ENCODE assay signal across 14 cellular contexts in genomic region chr2:61463769-61464475, GRCh38. TPM values are rescaled to one million over a fixed set of nuclear protein-coding genes. Genes with fewer than 3 reads are reported as not detected.
A peak's percentile ranks its signal among the peaks of the same experiment; 100 is the strongest.
DNase-seq lines count a peak whose midpoint lies in the region; ATAC-seq and TF ChIP-seq lines count a peak whose summit lies in the region.
"Had no signal": no experiment of that assay in that cellular context is flagged by ENCODE, and none has a peak within 500 bp of the region (broad histone marks: within the 10 kb centered on the region; RNA-seq: fewer than 3 reads in every experiment).

No MANE protein-coding gene starts in this region.

- peaks cover 34% of the 10 kb centered on the region for H3K36me3 Mint-ChIP-seq in CD8-positive, alpha-beta T cell

- no peaks in the 10 kb centered on the region for H3K27me3 ChIP-seq in CD8-positive, alpha-beta T cell (ENCODE audit: insufficient read depth, low read length)
- H3K27me3 ChIP-seq in IMR-90 (ENCODE audit: control insufficient read depth, insufficient read depth, low read length) (no peaks in the 10 kb centered on the region), ectodermal cell (ENCODE audit: control insufficient read depth, insufficient read depth, low read length, poor library complexity, severe bottlenecking) (no peaks in the 10 kb centered on the region)

- no peak for TF ChIP-seq CTCF in CD8-positive, alpha-beta T cell (IDR thresholded peaks at IDR 0.05)
- TF ChIP-seq CTCF in IMR-90 (conservative IDR thresholded peaks at IDR 0.05; ENCODE audit: low read depth, low read length) = no peak

- intact Hi-C loops in CD8-positive, alpha-beta T cell (cut with DNase I, micrococcal nuclease) = no loop called here
- intact Hi-C loops in IMR-90 (cut with micrococcal nuclease) = no loop called here

- no peak overlapping the region for H3K14ac ChIP-seq in IMR-90 (replicated peaks; ENCODE audit: low read depth, low read length)

- H3K9me1 ChIP-seq in IMR-90 (ENCODE audit: insufficient read depth, low read length) = peaks cover 10% of the 10 kb centered on the region; the same call in 1 of the 2 replicates

- dilution Hi-C loops in IMR-90 (cut with HindIII; ENCODE audit: low sequenced_read_pairs, unreplicated experiment) = no loop called here

- H3K9me3 Mint-ChIP-seq in CD8-positive, alpha-beta T cell = no peaks in the 10 kb centered on the region
- H3K9me3 Mint-ChIP-seq: activated T-cell treated with anti-CD3 and anti-CD28 coated beads, Interleukin-2, amount 50 U/mL, for 4 hours had no signal

- H2BK120ac ChIP-seq in IMR-90 (ENCODE audit: low read depth, low read length) = no peak overlapping the region

- no peaks in the 10 kb centered on the region for H3K36me3 ChIP-seq in CD8-positive, alpha-beta T cell (ENCODE audit: insufficient read depth, low read length)
- H3K36me3 ChIP-seq in IMR-90 (ENCODE audit: control insufficient read depth, insufficient read depth, low read length) (peaks cover 6% of the 10 kb centered on the region), ectodermal cell (ENCODE audit: control insufficient read depth, insufficient read depth, low read length) (no peaks in the 10 kb centered on the region)

- H3K18ac ChIP-seq in IMR-90 (ENCODE audit: low read depth, low read length) = no peak overlapping the region

- H3K4me1 ChIP-seq in CD8-positive, alpha-beta T cell (ENCODE audit: insufficient read depth, low read length) = peaks cover 44% of the 10 kb centered on the region
- peaks cover 3% of the 10 kb centered on the region; the same call in 1 of the 2 replicates for H3K4me1 ChIP-seq in IMR-90 (ENCODE audit: control insufficient read depth, insufficient read depth, low read length)
- no peaks in the 10 kb centered on the region for H3K4me1 ChIP-seq in ectodermal cell (ENCODE audit: control insufficient read depth, insufficient read depth, low read length)

- H2BK15ac ChIP-seq in IMR-90 (ENCODE audit: low read depth, low read length) = no peak overlapping the region

- no peak overlapping the region for H2AK9ac ChIP-seq in IMR-90 (replicated peaks; ENCODE audit: low read depth, low read length, poor library complexity)

- DNase-seq in CD8-positive, alpha-beta T cell = no peak
- DNase-seq in IMR-90 = no peak
- DNase-seq in SKM-1 (lab: John Stamatoyannopoulos, UW; ENCODE audit: unreplicated experiment) = no peak
- no peak for DNase-seq in NCI-H226
- no peak for DNase-seq in activated gamma-delta T cell treated with Interleukin-2 at 50 U/mL for 16 hours
- DNase-seq: activated CD4-positive, CD25-positive, alpha-beta regulatory T cell treated with anti-CD3 and anti-CD28 coated beads, Interleukin-2, amount 50 U/mL, for 72 hours; activated T-cell treated with anti-CD3 and anti-CD28 coated beads, Interleukin-2, amount 50 U/mL, for 4 hours; AML-193; effector memory CD4-positive, alpha-beta T cell; kidney; NCI-H2029 had no signal

- H2AFZ ChIP-seq in IMR-90 (replicated peaks; ENCODE audit: low read length, poor library complexity) = no peak overlapping the region

- in situ Hi-C loops in IMR-90 (cut with MboI; ENCODE audit: low sequenced_read_pairs) = no loop called here

- no peak overlapping the region for H3K4me3 ChIP-seq in CD8-positive, alpha-beta T cell (ENCODE audit: low read depth, low read length)
- H3K4me3 ChIP-seq in IMR-90 (ENCODE audit: insufficient read depth, low read depth, low read length) (no peak overlapping the region), ectodermal cell (ENCODE audit: insufficient read depth, low read depth, low read length) (no peak overlapping the region)

- no peak overlapping the region for H4K8ac ChIP-seq in IMR-90 (ENCODE audit: low read depth in 2 of 2, low read length in 2 of 2)

- 0 out of 2 replicates have a peak overlapping the region, but pooled peaks have one; percentile 9 for H3K23ac ChIP-seq in IMR-90 (ENCODE audit: low read depth, low read length)

- no peak overlapping the region for H2BK5ac ChIP-seq in IMR-90 (ENCODE audit: low read depth, low read length, poor library complexity, severe bottlenecking)

- CTCF ChIA-PET in CD8-positive, alpha-beta T cell (lab: Charles Lee) = interaction anchor here (0.6 kb wide), 1 partner anchor 14 kb away, joined by 3 read pairs; no protein-coding TSS in a partner anchor
- CTCF ChIA-PET in IMR-90 (lab: Yijun Ruan, JAX) = interaction anchor here (0.6 kb wide), 1 partner anchor 23 kb away, joined by 3 read pairs; no protein-coding TSS in a partner anchor

- no peak overlapping the region for H3K27ac ChIP-seq in CD8-positive, alpha-beta T cell (ENCODE audit: low read depth, low read length)
- H3K27ac ChIP-seq in IMR-90 (ENCODE audit: insufficient read depth, low read length) = no peak overlapping the region
- H3K27ac ChIP-seq in ectodermal cell (ENCODE audit: insufficient read depth, low read depth, low read length, poor library complexity, severe bottlenecking) = peak overlapping the region; percentile 51

- H3K9ac ChIP-seq in IMR-90 (ENCODE audit: low read depth, low read length) = no peak overlapping the region

- ATAC-seq in CD8-positive, alpha-beta T cell = no peak
- ATAC-seq in GM19395 (IDR thresholded peaks at IDR 0.05; ENCODE audit: unreplicated experiment) (peak; percentile 27), IMR-90 (ENCODE audit: low read depth) (no peak), HG02870 (IDR thresholded peaks at IDR 0.05; ENCODE audit: unreplicated experiment) (no peak)
- ATAC-seq: activated T-cell treated with anti-CD3 and anti-CD28 coated beads, Interleukin-2, amount 50 U/mL, for 4 hours had no signal

- WGBS in IMR-90 (ENCODE audit: extremely low coverage in 2 of 2, insufficient read length in 1 of 2), 2 experiments = no CpG with 5 or more reads among the region's 7 CpGs
- 78 to 82% methylated on average over 7 of the region's 7 CpGs for WGBS in ectodermal cell, 2 experiments

- H3K27me3 Mint-ChIP-seq in CD8-positive, alpha-beta T cell (ENCODE audit: low read depth) = no peaks in the 10 kb centered on the region

- H2BK20ac ChIP-seq in IMR-90 (ENCODE audit: low read depth, low read length) = no peak overlapping the region

- no peak overlapping the region for H4K5ac ChIP-seq in IMR-90 (ENCODE audit: low read depth, low read length)

- no peak overlapping the region for H3K4me3 Mint-ChIP-seq in CD8-positive, alpha-beta T cell
- H3K4me3 Mint-ChIP-seq: activated T-cell treated with anti-CD3 and anti-CD28 coated beads, Interleukin-2, amount 50 U/mL, for 4 hours had no signal

- TF ChIP-seq RAD21 in IMR-90 (IDR thresholded peaks at IDR 0.05; ENCODE audit: low read length) = no peak

- peak overlapping the region; percentile 34 for H3K27ac Mint-ChIP-seq in CD8-positive, alpha-beta T cell

- peaks cover 8 to 58% of the 10 kb centered on the region in 2 experiments; a peak in 3 of 4 replicates for H3K79me1 ChIP-seq in IMR-90 (ENCODE audit: low read depth in 1 of 2, low read length in 2 of 2)

- no peak overlapping the region for H3K4ac ChIP-seq in IMR-90 (ENCODE audit: low read depth, low read length)

- no peak overlapping the region for H3K56ac ChIP-seq in IMR-90 (ENCODE audit: extremely low read depth, insufficient read depth, low read length)

- BruUV-seq in IMR-90 (replicated peaks; lab: Mats Ljungman, UMichigan) = no TSS peak

- no peak overlapping the region for H3K4me2 ChIP-seq in IMR-90 (ENCODE audit: low read depth, low read length)

- H4K20me1 ChIP-seq in IMR-90 (ENCODE audit: insufficient read depth, low read length) = peaks cover 65% of the 10 kb centered on the region

- POLR2A ChIA-PET in CD8-positive, alpha-beta T cell (lab: Charles Lee) = no interaction called here
- POLR2A ChIA-PET in IMR-90 (lab: Charles Lee; ENCODE audit: unreplicated experiment) = no interaction called here

- H2AK5ac ChIP-seq in IMR-90 (ENCODE audit: low read depth, low read length) = no peak overlapping the region

- no peak for TF ChIP-seq POLR2A in IMR-90 (IDR thresholded peaks at IDR 0.05; ENCODE audit: low read depth, low read length)

- H4K91ac ChIP-seq in IMR-90 (ENCODE audit: insufficient read depth, low read depth, low read length) = no peak overlapping the region

- H3K9me3 ChIP-seq in CD8-positive, alpha-beta T cell (ENCODE audit: low read length) = no peaks in the 10 kb centered on the region
- H3K9me3 ChIP-seq in IMR-90 (ENCODE audit: control insufficient read depth, insufficient read depth, low read length) (no peaks in the 10 kb centered on the region), ectodermal cell (ENCODE audit: control insufficient read depth, low read length) (no peaks in the 10 kb centered on the region)

- H3K4me1 Mint-ChIP-seq in CD8-positive, alpha-beta T cell (ENCODE audit: low read depth) = peaks cover 70% of the 10 kb centered on the region

TF ChIP-seq in IMR-90, 13 proteins besides CTCF, POLR2A, EP300 and RAD21:
- TF ChIP-seq MXI1 (IDR thresholded peaks at IDR 0.05; ENCODE audit: borderline replicate concordance, low read depth, low read length) (no peak), CEBPB (IDR thresholded peaks at IDR 0.05; ENCODE audit: low read depth, low read length) (no peak), ELK1 (IDR thresholded peaks at IDR 0.05; ENCODE audit: borderline replicate concordance, low read depth, low read length) (no peak), BHLHE40 (IDR thresholded peaks at IDR 0.05; ENCODE audit: low read depth, low read length) (no peak)
TF ChIP-seq in IMR-90: peak in this region for 0.

RNA-seq across cellular contexts. Expression of gene USP34, which starts 7.0 kb away (rescaled TPM):
- total RNA-seq in CD8-positive, alpha-beta T cell = 100 to 1,000 TPM in 1 of 2 experiments, 10 to 100 TPM in 1; 99.6 to 103 TPM
- 128 and 139 TPM in 2 replicates for total RNA-seq in IMR-90 (2012; rRNA removed)
- 28.6 and 34.7 TPM in 2 replicates for polyA plus RNA-seq in IMR-90 (2012; rRNA removed)
- polyA plus RNA-seq in IMR-90 (2012; cell fraction: cytosol; rRNA removed) = 8.1 and 25.3 TPM in 2 replicates
- 15.4 and 130 TPM in 2 replicates for polyA plus RNA-seq in IMR-90 (2012; cell fraction: nucleus; rRNA removed; ENCODE audit: low replicate concordance)
- 67.9 TPM for polyA plus RNA-seq in ectodermal cell (2013, experiment 1 of 4)
- 75.8 TPM for polyA plus RNA-seq in ectodermal cell (2013, experiment 2 of 4)
- 57.7 TPM for polyA plus RNA-seq in ectodermal cell (2013, experiment 3 of 4)
- 68.5 TPM for polyA plus RNA-seq in ectodermal cell (2013, experiment 4 of 4)
